ENCODE assay signal across 2 cellular contexts in genomic region chr5:177588413-177588909, GRCh38.
TF ChIP-seq lines count a peak whose summit lies in the region.

No MANE protein-coding gene starts in this region.

TF ChIP-seq in HepG2, 621 proteins besides CTCF, POLR2A, EP300 and RAD21 (continues in another document):
- no peak for TF ChIP-seq ZNF142 (CRISPR knock-in tag; IDR thresholded peaks at IDR 0.05)
- TF ChIP-seq ATF5 (CRISPR knock-in tag; IDR thresholded peaks at IDR 0.05; ENCODE audit: low read depth): no peak
- peak; percentile 63; the same call in 1 of the 2 replicates for TF ChIP-seq SOX5 (CRISPR knock-in tag; IDR thresholded peaks at IDR 0.05; ENCODE audit: borderline replicate concordance)
- no peak for TF ChIP-seq IRF2 (CRISPR knock-in tag; IDR thresholded peaks at IDR 0.05)
- peak; percentile 52; the same call in 1 of the 2 replicates for TF ChIP-seq NR2F2 (IDR thresholded peaks at IDR 0.05; ENCODE audit: borderline replicate concordance, low read depth)
- TF ChIP-seq ZNF670 (CRISPR knock-in tag; IDR thresholded peaks at IDR 0.05; ENCODE audit: borderline replicate concordance): 0 out of 2 replicates have a peak, but pooled peaks have one; percentile 29
- TF ChIP-seq ZBTB20 (CRISPR knock-in tag; IDR thresholded peaks at IDR 0.05; ENCODE audit: borderline replicate concordance, low read depth): peak; percentile 69; the same call in 1 of the 2 replicates
- no peak; the same call in 1 of the 2 replicates for TF ChIP-seq ZNF556 (CRISPR knock-in tag; IDR thresholded peaks at IDR 0.05; ENCODE audit: borderline replicate concordance)
- TF ChIP-seq ELF3 (CRISPR knock-in tag; IDR thresholded peaks at IDR 0.05): peak; percentile 8; the same call in 1 of the 2 replicates
- TF ChIP-seq HMG20A (CRISPR knock-in tag; IDR thresholded peaks at IDR 0.05; ENCODE audit: borderline replicate concordance): peak; percentile 56; the same call in 1 of the 2 replicates
- peak; percentile 95 for TF ChIP-seq RERE (CRISPR knock-in tag; IDR thresholded peaks at IDR 0.05; ENCODE audit: low read depth)
- peak; percentile 26; the same call in 1 of the 2 replicates for TF ChIP-seq ZBTB7B (CRISPR knock-in tag; IDR thresholded peaks at IDR 0.05)

TF ChIP-seq in endothelial cell of umbilical vein, 7 proteins besides CTCF, POLR2A, EP300 and RAD21:
- TF ChIP-seq EZH2 (IDR thresholded peaks at IDR 0.05; ENCODE audit: borderline replicate concordance, low read depth, low read length, severe bottlenecking) (peak; percentile 52), FOS (IDR thresholded peaks at IDR 0.05; ENCODE audit: borderline replicate concordance, insufficient read depth, low read length) (no peak)
